ENCODE assay signal across 1 cellular context in the genomic region with DNA sequence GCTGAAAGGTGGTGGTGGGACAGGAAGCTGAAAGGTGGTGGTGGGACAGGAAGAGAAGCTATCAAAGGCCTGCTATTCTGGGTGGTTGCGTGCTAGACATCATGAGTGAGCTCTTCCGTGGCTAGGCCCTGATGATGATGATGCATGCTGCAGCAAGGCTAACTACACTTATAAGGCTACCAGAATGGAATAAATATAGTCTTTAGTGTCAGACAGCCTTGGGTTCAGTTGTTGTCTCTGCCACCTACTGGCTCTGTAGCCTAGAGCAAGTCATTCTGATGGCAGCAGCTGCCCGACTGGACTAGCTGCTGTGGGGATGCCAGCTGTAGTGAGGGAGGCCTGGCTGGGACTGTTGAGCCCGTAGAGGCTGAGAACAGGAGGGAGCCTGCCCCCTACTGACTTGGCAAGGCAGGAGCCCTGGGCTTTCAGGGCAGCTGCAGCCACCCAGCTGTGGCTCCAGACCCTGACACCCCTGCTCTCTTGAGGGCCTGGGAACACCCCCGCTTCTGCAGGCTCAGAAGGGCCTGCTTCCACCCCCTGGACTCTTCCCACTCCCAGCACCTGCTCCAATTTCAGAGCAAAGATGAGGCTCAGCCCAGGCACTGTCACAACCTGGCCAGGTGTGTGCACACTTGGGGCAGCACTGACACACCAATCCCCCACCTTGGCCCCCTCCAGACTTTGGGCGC.
TF ChIP-seq lines count a peak whose summit lies in the region.

No MANE protein-coding gene starts in this region.

TF ChIP-seq in WTC11, 78 proteins besides CTCF, POLR2A, EP300 and RAD21 (continued from another document):
- TF ChIP-seq, protein P1, sequence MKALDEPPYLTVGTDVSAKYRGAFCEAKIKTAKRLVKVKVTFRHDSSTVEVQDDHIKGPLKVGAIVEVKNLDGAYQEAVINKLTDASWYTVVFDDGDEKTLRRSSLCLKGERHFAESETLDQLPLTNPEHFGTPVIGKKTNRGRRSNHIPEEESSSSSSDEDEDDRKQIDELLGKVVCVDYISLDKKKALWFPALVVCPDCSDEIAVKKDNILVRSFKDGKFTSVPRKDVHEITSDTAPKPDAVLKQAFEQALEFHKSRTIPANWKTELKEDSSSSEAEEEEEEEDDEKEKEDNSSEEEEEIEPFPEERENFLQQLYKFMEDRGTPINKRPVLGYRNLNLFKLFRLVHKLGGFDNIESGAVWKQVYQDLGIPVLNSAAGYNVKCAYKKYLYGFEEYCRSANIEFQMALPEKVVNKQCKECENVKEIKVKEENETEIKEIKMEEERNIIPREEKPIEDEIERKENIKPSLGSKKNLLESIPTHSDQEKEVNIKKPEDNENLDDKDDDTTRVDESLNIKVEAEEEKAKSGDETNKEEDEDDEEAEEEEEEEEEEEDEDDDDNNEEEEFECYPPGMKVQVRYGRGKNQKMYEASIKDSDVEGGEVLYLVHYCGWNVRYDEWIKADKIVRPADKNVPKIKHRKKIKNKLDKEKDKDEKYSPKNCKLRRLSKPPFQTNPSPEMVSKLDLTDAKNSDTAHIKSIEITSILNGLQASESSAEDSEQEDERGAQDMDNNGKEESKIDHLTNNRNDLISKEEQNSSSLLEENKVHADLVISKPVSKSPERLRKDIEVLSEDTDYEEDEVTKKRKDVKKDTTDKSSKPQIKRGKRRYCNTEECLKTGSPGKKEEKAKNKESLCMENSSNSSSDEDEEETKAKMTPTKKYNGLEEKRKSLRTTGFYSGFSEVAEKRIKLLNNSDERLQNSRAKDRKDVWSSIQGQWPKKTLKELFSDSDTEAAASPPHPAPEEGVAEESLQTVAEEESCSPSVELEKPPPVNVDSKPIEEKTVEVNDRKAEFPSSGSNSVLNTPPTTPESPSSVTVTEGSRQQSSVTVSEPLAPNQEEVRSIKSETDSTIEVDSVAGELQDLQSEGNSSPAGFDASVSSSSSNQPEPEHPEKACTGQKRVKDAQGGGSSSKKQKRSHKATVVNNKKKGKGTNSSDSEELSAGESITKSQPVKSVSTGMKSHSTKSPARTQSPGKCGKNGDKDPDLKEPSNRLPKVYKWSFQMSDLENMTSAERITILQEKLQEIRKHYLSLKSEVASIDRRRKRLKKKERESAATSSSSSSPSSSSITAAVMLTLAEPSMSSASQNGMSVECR (CRISPR knock-in tag; IDR thresholded peaks at IDR 0.05; ENCODE audit: borderline replicate concordance) = no peak
- TF ChIP-seq, protein P2, sequence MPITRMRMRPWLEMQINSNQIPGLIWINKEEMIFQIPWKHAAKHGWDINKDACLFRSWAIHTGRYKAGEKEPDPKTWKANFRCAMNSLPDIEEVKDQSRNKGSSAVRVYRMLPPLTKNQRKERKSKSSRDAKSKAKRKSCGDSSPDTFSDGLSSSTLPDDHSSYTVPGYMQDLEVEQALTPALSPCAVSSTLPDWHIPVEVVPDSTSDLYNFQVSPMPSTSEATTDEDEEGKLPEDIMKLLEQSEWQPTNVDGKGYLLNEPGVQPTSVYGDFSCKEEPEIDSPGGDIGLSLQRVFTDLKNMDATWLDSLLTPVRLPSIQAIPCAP (CRISPR knock-in tag; IDR thresholded peaks at IDR 0.05) = no peak
- TF ChIP-seq SOX15 (CRISPR knock-in tag; IDR thresholded peaks at IDR 0.05) = no peak
